8 cellular contexts compared by ENCODE assay signal in the genomic region with DNA sequence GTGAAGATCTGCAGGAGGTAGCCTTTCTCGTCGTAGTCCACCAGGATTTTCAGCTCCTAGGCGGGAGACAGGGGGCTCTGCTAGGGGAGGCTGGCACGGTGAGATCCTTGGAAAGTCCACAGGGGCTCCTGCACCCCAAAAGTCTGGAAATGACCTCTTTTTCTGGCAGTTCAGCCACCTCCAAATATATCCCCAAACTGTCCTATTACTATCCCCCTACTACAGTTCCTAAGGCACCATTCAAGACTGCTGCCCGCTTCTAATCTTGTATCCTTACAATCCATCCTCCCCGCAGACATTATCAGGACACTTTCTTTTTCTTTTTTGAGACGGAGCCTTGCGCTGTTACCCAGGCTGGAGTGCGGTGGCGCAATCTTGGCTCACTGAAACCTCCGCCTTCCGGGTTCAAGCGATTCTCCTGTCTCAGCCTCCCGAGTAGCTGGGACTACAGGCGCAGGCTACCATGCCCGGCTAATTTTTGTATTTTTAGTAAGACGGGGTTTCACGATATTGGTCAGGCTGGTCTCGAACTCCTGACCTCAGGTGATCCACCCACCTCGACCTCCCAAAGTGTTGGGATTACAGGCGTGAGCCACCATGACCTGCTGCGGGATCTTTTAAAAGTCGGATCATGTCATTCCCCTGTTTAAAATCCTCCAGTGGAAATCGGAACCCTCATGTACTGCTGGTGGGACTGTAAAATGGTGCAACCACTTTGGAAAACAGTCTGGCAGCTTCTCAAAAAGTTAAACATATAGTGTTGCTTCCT. TPM values are rescaled to one million over a fixed set of nuclear protein-coding genes. Genes with fewer than 3 reads are reported as not detected.
A peak's percentile ranks its signal among the peaks of the same experiment; 100 is the strongest.
DNase-seq lines count a peak whose midpoint lies in the region; ATAC-seq and TF ChIP-seq lines count a peak whose summit lies in the region.

No MANE protein-coding gene starts in this region.

- H3K27me3 ChIP-seq in iPS-15b (ENCODE audit: control insufficient read depth, insufficient read depth, low read length), result no peaks in the 10 kb centered on the region

- peaks cover 12% of the 10 kb centered on the region for H3K4me1 Mint-ChIP-seq in WTC11

- DNase-seq in SIG-M5 treated with dmso at 0.1 percent for 504 hours (lab: John Stamatoyannopoulos, UW; ENCODE audit: unreplicated experiment) (peak; percentile 40), SIG-M5 (lab: John Stamatoyannopoulos, UW) (no peak), WTC11 (ENCODE audit: low spot score) (no peak), substantia nigra (lab: John Stamatoyannopoulos, UW) (no peak), posterior cingulate gyrus (no peak)

- TF ChIP-seq CTCF in WTC11 (IDR thresholded peaks at IDR 0.05), result no peak

- peak overlapping the region; percentile 84 for H3K4me3 ChIP-seq in iPS-15b (ENCODE audit: low read depth, low read length)

- ATAC-seq in WTC11, result no peak; the same call in 1 of the 2 replicates
- ATAC-seq in GM19463 (IDR thresholded peaks at IDR 0.05; ENCODE audit: unreplicated experiment), result no peak
- ATAC-seq in GM21423 (IDR thresholded peaks at IDR 0.05; ENCODE audit: unreplicated experiment), result no peak

- intact Hi-C loops in posterior cingulate gyrus (cut with DNase I), result no loop called here

- no peaks in the 10 kb centered on the region for H3K9me3 Mint-ChIP-seq in WTC11

- no peaks in the 10 kb centered on the region for H3K4me1 ChIP-seq in iPS-15b (ENCODE audit: control insufficient read depth, insufficient read depth, low read length)

- CTCF ChIA-PET in WTC11 (lab: Charles Lee), result interaction anchor here (0.6 to 5.7 kb wide), 2 partner anchors 46 to 111 kb away, joined by 3 to 73 read pairs; partner anchors contain the start of gene RHOF

- H3K36me3 ChIP-seq in iPS-15b (ENCODE audit: control insufficient read depth, insufficient read depth, low read length), result no peaks in the 10 kb centered on the region

- H3K9me3 ChIP-seq in iPS-15b (ENCODE audit: control insufficient read depth, insufficient read depth, low read length), result no peaks in the 10 kb centered on the region

- POLR2A ChIA-PET in WTC11 (lab: Charles Lee), result no interaction called here

- peak overlapping the region; percentile 98 for H3K27ac Mint-ChIP-seq in WTC11

- H3K4me3 Mint-ChIP-seq in WTC11, result peak overlapping the region; percentile 97

- H3K27ac ChIP-seq in substantia nigra (ENCODE audit: low read depth, low read length, poor library complexity, severe bottlenecking), result peak overlapping the region; percentile 9

- no peaks in the 10 kb centered on the region for H3K36me3 Mint-ChIP-seq in WTC11

- peaks cover 16% of the 10 kb centered on the region for H3K27me3 Mint-ChIP-seq in WTC11 (ENCODE audit: low read depth)

- peak overlapping the region; percentile 88 for H3K9ac ChIP-seq in iPS-15b (ENCODE audit: low read depth, low read length)

TF ChIP-seq in WTC11, 78 proteins besides CTCF, POLR2A, EP300 and RAD21 (continues in another document):
- TF ChIP-seq SP1 (CRISPR knock-in tag; conservative IDR thresholded peaks at IDR 0.05), result no peak
- TF ChIP-seq ERG (CRISPR knock-in tag; IDR thresholded peaks at IDR 0.05), result no peak
- no peak for TF ChIP-seq OVOL2 (CRISPR knock-in tag; IDR thresholded peaks at IDR 0.05; ENCODE audit: borderline replicate concordance)
- TF ChIP-seq NFYB (CRISPR knock-in tag; conservative IDR thresholded peaks at IDR 0.05; ENCODE audit: low read depth), result no peak
- TF ChIP-seq, protein P1, sequence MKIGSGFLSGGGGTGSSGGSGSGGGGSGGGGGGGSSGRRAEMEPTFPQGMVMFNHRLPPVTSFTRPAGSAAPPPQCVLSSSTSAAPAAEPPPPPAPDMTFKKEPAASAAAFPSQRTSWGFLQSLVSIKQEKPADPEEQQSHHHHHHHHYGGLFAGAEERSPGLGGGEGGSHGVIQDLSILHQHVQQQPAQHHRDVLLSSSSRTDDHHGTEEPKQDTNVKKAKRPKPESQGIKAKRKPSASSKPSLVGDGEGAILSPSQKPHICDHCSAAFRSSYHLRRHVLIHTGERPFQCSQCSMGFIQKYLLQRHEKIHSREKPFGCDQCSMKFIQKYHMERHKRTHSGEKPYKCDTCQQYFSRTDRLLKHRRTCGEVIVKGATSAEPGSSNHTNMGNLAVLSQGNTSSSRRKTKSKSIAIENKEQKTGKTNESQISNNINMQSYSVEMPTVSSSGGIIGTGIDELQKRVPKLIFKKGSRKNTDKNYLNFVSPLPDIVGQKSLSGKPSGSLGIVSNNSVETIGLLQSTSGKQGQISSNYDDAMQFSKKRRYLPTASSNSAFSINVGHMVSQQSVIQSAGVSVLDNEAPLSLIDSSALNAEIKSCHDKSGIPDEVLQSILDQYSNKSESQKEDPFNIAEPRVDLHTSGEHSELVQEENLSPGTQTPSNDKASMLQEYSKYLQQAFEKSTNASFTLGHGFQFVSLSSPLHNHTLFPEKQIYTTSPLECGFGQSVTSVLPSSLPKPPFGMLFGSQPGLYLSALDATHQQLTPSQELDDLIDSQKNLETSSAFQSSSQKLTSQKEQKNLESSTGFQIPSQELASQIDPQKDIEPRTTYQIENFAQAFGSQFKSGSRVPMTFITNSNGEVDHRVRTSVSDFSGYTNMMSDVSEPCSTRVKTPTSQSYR (CRISPR knock-in tag; IDR thresholded peaks at IDR 0.05), result no peak
- TF ChIP-seq STAT6 (CRISPR knock-in tag; conservative IDR thresholded peaks at IDR 0.05; ENCODE audit: low read depth), result no peak
- TF ChIP-seq ARID4B (CRISPR knock-in tag; IDR thresholded peaks at IDR 0.05; ENCODE audit: borderline replicate concordance), result no peak
- no peak for TF ChIP-seq MAX (CRISPR knock-in tag; IDR thresholded peaks at IDR 0.05)

RNA-seq across cellular contexts. Expression of gene HPD, which starts 18.5 kb away (rescaled TPM):
- 0.39 to 0.48 TPM (median 0.44 TPM) in 3 replicates for total RNA-seq in WTC11 (2021)

RNA-seq across cellular contexts. Expression of gene SETD1B, which starts 36.4 kb away (rescaled TPM):
- total RNA-seq in WTC11 (2021), result 18.0 to 19.5 TPM (median 18.4 TPM) in 3 replicates

RNA-seq across cellular contexts. Expression of gene RHOF, which starts 46.7 kb away (rescaled TPM):
- total RNA-seq in WTC11 (2021), result 35.8 to 45.3 TPM (median 36.2 TPM) in 3 replicates

RNA-seq across cellular contexts. Expression of gene PSMD9, which starts 48.4 kb away (rescaled TPM):
- 35.3 to 36.4 TPM (median 36.2 TPM) in 3 replicates for total RNA-seq in WTC11 (2021)
